25 cellular contexts compared by ENCODE assay signal in genomic region chr16:48204825-48205151, GRCh38. TPM values are rescaled to one million over a fixed set of nuclear protein-coding genes. Genes with fewer than 3 reads are reported as not detected.
"Had no signal": no experiment of that assay in that cellular context is flagged by ENCODE, and none has a peak within 500 bp of the region (broad histone marks: within the 10 kb centered on the region; RNA-seq: fewer than 3 reads in every experiment).

No MANE protein-coding gene starts in this region.

- H3K4me3 ChIP-seq: MG63, SJSA1, SK-N-MC had no signal

- H3K4me1 ChIP-seq: SJSA1 had no signal

- H3K27ac ChIP-seq: SJSA1, SK-N-MC had no signal

- H3K9me3 ChIP-seq: MG63, SJSA1 had no signal

- FAIRE-seq: RCC 7860 had no signal

- H3K36me3 ChIP-seq: MG63, SJSA1 had no signal

- H3K27me3 ChIP-seq: MG63 had no signal

- DNase-seq: IMR-90, Karpas-422, KG1, MG63, NCI-H1092, NCI-H1105 treated with DMSO at 0.1 percent for 48 hours, NCI-H1417 treated with DMSO at 0.1 percent for 48 hours, NCI-H146, NCI-H1694 treated with DMSO at 0.1 percent for 48 hours, NCI-H1930, NCI-H2081, NCI-H2107, NCI-H226, NCI-H446, NCI-H510A, NCI-H524 treated with DMSO at 0.1 percent for 48 hours, NCI-H69, NCI-H774, Right ventricle myocardium superior, RPMI8226, SIG-M5 had no signal

RNA-seq across cellular contexts. Expression of gene ABCC11, which starts 42.6 kb away (rescaled TPM):
- total RNA-seq: HT-29, Right ventricle myocardium superior, SJSA1 had no signal

RNA-seq across cellular contexts. Expression of gene ABCC12, which starts 49.0 kb away (rescaled TPM):
- total RNA-seq: HT-29, Right ventricle myocardium superior had no signal
- polyA plus RNA-seq: IMR-90 had no signal
